In the genomic region with DNA sequence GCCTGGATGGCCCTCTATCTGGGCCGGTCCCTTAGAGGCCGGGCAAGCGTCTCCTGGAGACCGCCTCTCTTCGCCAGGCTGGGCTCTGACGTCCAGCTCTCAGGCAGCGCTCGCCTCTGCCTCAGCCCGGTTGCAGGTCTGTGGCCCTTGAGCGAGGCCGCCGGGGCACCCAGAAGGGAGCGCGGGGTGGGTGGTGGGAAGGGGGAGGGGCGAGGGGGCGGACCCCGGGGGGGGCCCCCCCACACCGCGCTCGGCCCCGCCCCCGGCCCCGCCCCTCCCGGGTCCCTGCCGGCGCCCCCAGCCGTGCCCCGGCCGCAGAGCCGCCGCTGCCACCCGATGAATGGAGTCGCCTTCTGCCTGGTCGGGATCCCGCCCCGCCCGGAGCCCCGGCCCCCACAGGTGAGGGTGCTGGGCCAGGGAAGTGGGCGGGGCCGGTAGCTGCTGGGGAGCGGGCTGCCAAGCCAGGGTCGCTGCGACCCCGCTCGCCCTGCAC, we compare ENCODE assay signal across 8 cellular contexts. TPM values are rescaled to one million over a fixed set of nuclear protein-coding genes. Genes with fewer than 3 reads are reported as not detected.
DNase-seq lines count a peak whose midpoint lies in the region; ATAC-seq and TF ChIP-seq lines count a peak whose summit lies in the region.

A gene with protein sequence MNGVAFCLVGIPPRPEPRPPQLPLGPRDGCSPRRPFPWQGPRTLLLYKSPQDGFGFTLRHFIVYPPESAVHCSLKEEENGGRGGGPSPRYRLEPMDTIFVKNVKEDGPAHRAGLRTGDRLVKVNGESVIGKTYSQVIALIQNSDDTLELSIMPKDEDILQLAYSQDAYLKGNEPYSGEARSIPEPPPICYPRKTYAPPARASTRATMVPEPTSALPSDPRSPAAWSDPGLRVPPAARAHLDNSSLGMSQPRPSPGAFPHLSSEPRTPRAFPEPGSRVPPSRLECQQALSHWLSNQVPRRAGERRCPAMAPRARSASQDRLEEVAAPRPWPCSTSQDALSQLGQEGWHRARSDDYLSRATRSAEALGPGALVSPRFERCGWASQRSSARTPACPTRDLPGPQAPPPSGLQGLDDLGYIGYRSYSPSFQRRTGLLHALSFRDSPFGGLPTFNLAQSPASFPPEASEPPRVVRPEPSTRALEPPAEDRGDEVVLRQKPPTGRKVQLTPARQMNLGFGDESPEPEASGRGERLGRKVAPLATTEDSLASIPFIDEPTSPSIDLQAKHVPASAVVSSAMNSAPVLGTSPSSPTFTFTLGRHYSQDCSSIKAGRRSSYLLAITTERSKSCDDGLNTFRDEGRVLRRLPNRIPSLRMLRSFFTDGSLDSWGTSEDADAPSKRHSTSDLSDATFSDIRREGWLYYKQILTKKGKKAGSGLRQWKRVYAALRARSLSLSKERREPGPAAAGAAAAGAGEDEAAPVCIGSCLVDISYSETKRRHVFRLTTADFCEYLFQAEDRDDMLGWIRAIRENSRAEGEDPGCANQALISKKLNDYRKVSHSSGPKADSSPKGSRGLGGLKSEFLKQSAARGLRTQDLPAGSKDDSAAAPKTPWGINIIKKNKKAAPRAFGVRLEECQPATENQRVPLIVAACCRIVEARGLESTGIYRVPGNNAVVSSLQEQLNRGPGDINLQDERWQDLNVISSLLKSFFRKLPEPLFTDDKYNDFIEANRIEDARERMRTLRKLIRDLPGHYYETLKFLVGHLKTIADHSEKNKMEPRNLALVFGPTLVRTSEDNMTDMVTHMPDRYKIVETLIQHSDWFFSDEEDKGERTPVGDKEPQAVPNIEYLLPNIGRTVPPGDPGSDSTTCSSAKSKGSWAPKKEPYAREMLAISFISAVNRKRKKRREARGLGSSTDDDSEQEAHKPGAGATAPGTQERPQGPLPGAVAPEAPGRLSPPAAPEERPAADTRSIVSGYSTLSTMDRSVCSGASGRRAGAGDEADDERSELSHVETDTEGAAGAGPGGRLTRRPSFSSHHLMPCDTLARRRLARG (N-terminal part only) (plus strand): TSS at position 315 of the 493 bp plus-strand sequence. CDS start 22 bp downstream, at position 337.

- peaks cover 10 to 49% (median 44%) of the 10 kb centered on the region in 11 experiments; a peak in 21 of 22 replicates for H4K20me1 ChIP-seq in BLaER1 treated with 17β-estradiol and CSF1 and Interleukin-3, amounts not matched to agents 10 nM and 100 nM
- no peaks in the 10 kb centered on the region for H4K20me1 ChIP-seq in KMS-11 (ENCODE audit: insufficient read depth)

- TF ChIP-seq CTCF in KMS-11 (conservative IDR thresholded peaks at IDR 0.05; ENCODE audit: low read depth, low read length) (no peak), lower leg skin (IDR thresholded peaks at IDR 0.05) (no peak)
- TF ChIP-seq CTCF in activated CD8-positive, alpha-beta T cell treated with anti-CD3 and anti-CD28 coated beads for 36 hours (IDR thresholded peaks at IDR 0.05) = no peak

- 0 to 1% methylated on average over 13 to 16 of the region's 45 CpGs for WGBS in lower leg skin, 2 donors

- no peaks in the 10 kb centered on the region for H3K36me3 Mint-ChIP-seq in activated CD8-positive, alpha-beta T cell treated with anti-CD3 and anti-CD28 coated beads for 36 hours (ENCODE audit: low read depth)
- peaks cover 4% of the 10 kb centered on the region for H3K36me3 Mint-ChIP-seq in effector memory CD8-positive, alpha-beta T cell (ENCODE audit: insufficient read depth)

- no peaks in the 10 kb centered on the region; the same call in 1 of the 2 replicates for H3K79me2 ChIP-seq in KMS-11 (ENCODE audit: insufficient read depth, low read depth)

- peak; percentile 43 for DNase-seq in activated CD8-positive, alpha-beta T cell treated with anti-CD3 and anti-CD28 coated beads for 36 hours
- DNase-seq in effector memory CD8-positive, alpha-beta T cell = peak; percentile 12 to 21 (median 20)
- no peak for DNase-seq in lower leg skin (ENCODE audit: low spot score in 2 of 2)
- peak; percentile 10 to 15 for DNase-seq in stimulated activated CD4-positive, alpha-beta T cell treated with anti-CD3 and anti-CD28 coated beads, Interleukin-4, amount 100 ng/mL, for 48 hours (ENCODE audit: low read depth in 2 of 2)
- no peak for DNase-seq in NCI-H82 (lab: John Stamatoyannopoulos, UW)

- no peaks in the 10 kb centered on the region for H3K9me3 ChIP-seq in BLaER1 treated with 17β-estradiol and CSF1 and Interleukin-3, amounts not matched to agents 10 nM and 100 nM (replicated peaks in 1 of 11)

- H3K4me1 Mint-ChIP-seq in activated CD8-positive, alpha-beta T cell treated with anti-CD3 and anti-CD28 coated beads for 36 hours (ENCODE audit: low read depth) = peaks cover 8% of the 10 kb centered on the region
- H3K4me1 Mint-ChIP-seq in effector memory CD8-positive, alpha-beta T cell (ENCODE audit: low read depth in 2 of 2) = peaks cover 6 to 7% of the 10 kb centered on the region in 2 donors

- peak within 1 kb of the TSS; percentile 53 to 95 (median 88) for H3K27ac ChIP-seq in BLaER1 treated with 17β-estradiol and CSF1 and Interleukin-3, amounts not matched to agents 10 nM and 100 nM
- peak within 1 kb of the TSS; percentile 37 for H3K27ac ChIP-seq in KMS-11

- H3K36me3 ChIP-seq in BLaER1 treated with 17β-estradiol and CSF1 and Interleukin-3, amounts not matched to agents 10 nM and 100 nM = peaks cover 0 to 23% (median 17%) of the 10 kb centered on the region in 11 experiments; a peak in 14 of 22 replicates
- no peaks in the 10 kb centered on the region for H3K36me3 ChIP-seq in KMS-11 (ENCODE audit: insufficient read depth)

- POLR2A ChIA-PET in activated CD8-positive, alpha-beta T cell treated with anti-CD3 and anti-CD28 coated beads for 36 hours (lab: Charles Lee) = interaction anchor here (0.6 kb wide), 1 partner anchor 1125 kb away, joined by 3 read pairs; no protein-coding TSS in a partner anchor

- H3K27me3 Mint-ChIP-seq in activated CD8-positive, alpha-beta T cell treated with anti-CD3 and anti-CD28 coated beads for 36 hours = peaks cover 28% of the 10 kb centered on the region
- H3K27me3 Mint-ChIP-seq in effector memory CD8-positive, alpha-beta T cell = peaks cover 34 to 51% of the 10 kb centered on the region in 2 donors

- no peak within 1 kb of the TSS for H3K27ac Mint-ChIP-seq in activated CD8-positive, alpha-beta T cell treated with anti-CD3 and anti-CD28 coated beads for 36 hours
- H3K27ac Mint-ChIP-seq in effector memory CD8-positive, alpha-beta T cell = peak within 1 kb of the TSS in 1 of 2 donors; percentile 59

- no peaks in the 10 kb centered on the region for H3K9me3 Mint-ChIP-seq in activated CD8-positive, alpha-beta T cell treated with anti-CD3 and anti-CD28 coated beads for 36 hours
- H3K9me3 Mint-ChIP-seq in effector memory CD8-positive, alpha-beta T cell = no peaks in the 10 kb centered on the region

- H3K4me2 ChIP-seq in BLaER1 treated with 17β-estradiol and CSF1 and Interleukin-3, amounts not matched to agents 10 nM and 100 nM = peak within 1 kb of the TSS; percentile 93 to 100 (median 98)
- H3K4me2 ChIP-seq in KMS-11 = peak within 1 kb of the TSS; percentile 91

- H3K27me3 ChIP-seq in BLaER1 treated with 17β-estradiol and CSF1 and Interleukin-3, amounts not matched to agents 10 nM and 100 nM = no peaks in the 10 kb centered on the region
- no peaks in the 10 kb centered on the region for H3K27me3 ChIP-seq in KMS-11 (ENCODE audit: insufficient read depth, low read depth)

- peaks cover 69 to 81% (median 76%) of the 10 kb centered on the region in 10 experiments for H3K4me1 ChIP-seq in BLaER1 treated with 17β-estradiol and CSF1 and Interleukin-3, amounts not matched to agents 10 nM and 100 nM
- H3K4me1 ChIP-seq in KMS-11 (ENCODE audit: low read depth, poor library complexity, severe bottlenecking) = peaks cover 44% of the 10 kb centered on the region

- CTCF ChIA-PET in activated CD8-positive, alpha-beta T cell treated with anti-CD3 and anti-CD28 coated beads for 36 hours (lab: Charles Lee) = interaction anchor here (1.2 to 2.2 kb wide), 2 partner anchors 74 to 79 kb away, joined by 3 to 12 read pairs; no protein-coding TSS in a partner anchor

- peak within 1 kb of the TSS; percentile 80 to 94 (median 89) for H3K9ac ChIP-seq in BLaER1 treated with 17β-estradiol and CSF1 and Interleukin-3, amounts not matched to agents 10 nM and 100 nM
- H3K9ac ChIP-seq in KMS-11 = peak within 1 kb of the TSS; percentile 59

- H3K4me3 ChIP-seq in BLaER1 treated with 17β-estradiol and CSF1 and Interleukin-3, amounts not matched to agents 10 nM and 100 nM = peak within 1 kb of the TSS; percentile 83 to 97 (median 92)
- no peak within 1 kb of the TSS for H3K4me3 ChIP-seq in KMS-11 (IDR thresholded peaks at IDR 0.05; ENCODE audit: insufficient read depth, low read depth, low read length)
- peak within 1 kb of the TSS; percentile 65 for H3K4me3 ChIP-seq in lower leg skin (ENCODE audit: low read depth, poor library complexity, severe bottlenecking)

- no peak for TF ChIP-seq POLR2A in lower leg skin (IDR thresholded peaks at IDR 0.05)

- peak; percentile 55 for ATAC-seq in activated CD8-positive, alpha-beta T cell treated with anti-CD3 and anti-CD28 coated beads for 36 hours
- ATAC-seq in effector memory CD8-positive, alpha-beta T cell (replicated peaks) = peak; percentile 70
- ATAC-seq in HG03469 (IDR thresholded peaks at IDR 0.05; ENCODE audit: unreplicated experiment) = no peak

- peak within 1 kb of the TSS; percentile 59 for H3K4me3 Mint-ChIP-seq in activated CD8-positive, alpha-beta T cell treated with anti-CD3 and anti-CD28 coated beads for 36 hours
- H3K4me3 Mint-ChIP-seq in effector memory CD8-positive, alpha-beta T cell = peak within 1 kb of the TSS; percentile 66 to 75

- intact Hi-C loops in activated CD8-positive, alpha-beta T cell treated with anti-CD3 and anti-CD28 coated beads for 36 hours (cut with micrococcal nuclease) = no loop called here
- intact Hi-C loops in lower leg skin (cut with DNase I; ENCODE audit: low total_unique reads) = loop anchor here (10.0 kb wide), 1 partner anchor 57 kb away; no protein-coding TSS in a partner anchor

- peak within 1 kb of the TSS; percentile 79 for H2AFZ ChIP-seq in KMS-11 (ENCODE audit: low read depth)

RNA-seq across cellular contexts. Expression of the gene that starts here (rescaled TPM):
- total RNA-seq in activated CD8-positive, alpha-beta T cell treated with anti-CD3 and anti-CD28 coated beads for 36 hours = under 1 TPM; 0.40 to 0.47 TPM
- 100 to 1,000 TPM; 127 to 201 (median 149) TPM for total RNA-seq in lower leg skin

Comparison
In these comparisons a context has a peak if more than half of its experiments do, and no peak if none do; other contexts are left out.
1. RNA of the gene that starts here (total RNA-seq): 127 to 201 TPM in lower leg skin; 0.40 to 0.47 TPM in activated CD8-positive, alpha-beta T cell treated with anti-CD3 and anti-CD28 coated beads for 36 hours; every median in the first group is over 10 times any median in the second.
2. Peak in DNase-seq and ATAC-seq in activated CD8-positive, alpha-beta T cell treated with anti-CD3 and anti-CD28 coated beads for 36 hours; RNA of the gene not detected or under 1 TPM.
3. DNase-seq: peak in effector memory CD8-positive, alpha-beta T cell (3 of 3) and stimulated activated CD4-positive, alpha-beta T cell treated with anti-CD3 and anti-CD28 coated beads, Interleukin-4, amount 100 ng/mL, for 48 hours (2 of 2); none in lower leg skin (0 of 2) and NCI-H82 (single experiment).